25 cellular contexts compared by ENCODE assay signal in the genomic region with DNA sequence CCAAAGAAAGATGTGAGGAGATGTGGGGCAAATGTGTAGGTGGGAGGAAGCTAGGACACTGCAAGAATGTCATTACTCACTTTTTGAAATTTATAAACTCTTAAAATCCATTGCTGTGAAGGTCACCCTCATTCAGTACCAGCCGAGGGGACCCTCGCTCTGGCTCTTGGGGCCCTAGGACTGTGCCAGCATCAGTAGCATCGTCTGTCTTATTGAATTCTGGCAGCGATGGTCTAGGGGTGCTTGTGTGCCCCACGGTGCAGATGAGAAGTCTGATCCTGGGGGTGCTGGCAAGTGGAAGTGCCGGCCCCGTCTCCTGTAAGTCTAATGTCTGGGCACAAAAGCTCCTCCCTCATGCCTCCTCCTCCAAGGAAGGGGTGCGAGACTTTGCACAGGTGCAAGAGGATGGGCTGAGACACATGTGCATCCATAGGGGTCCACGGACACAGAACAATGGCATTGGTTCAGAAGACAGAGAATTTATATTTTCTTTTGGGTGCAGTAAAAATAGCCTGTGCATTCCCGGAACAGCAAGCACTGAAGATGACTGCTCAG.
"Had no signal": no experiment of that assay in that cellular context is flagged by ENCODE, and none has a peak within 500 bp of the region (broad histone marks: within the 10 kb centered on the region; RNA-seq: fewer than 3 reads in every experiment).

No MANE protein-coding gene starts in this region.

- H3K27ac Mint-ChIP-seq: nephron; progenitor cell of endocrine pancreas; stimulated activated memory B cell treated with anti-CD40 and anti-IgM and Interleukin-4, amounts not matched to agents 10 μg/mL and 1 μg/mL and 100 μg/mL, for 72 hours had no signal

- H3K4me1 Mint-ChIP-seq: naive thymus-derived CD8-positive, alpha-beta T cell; nephron; stimulated activated memory B cell treated with anti-CD40 and anti-IgM and Interleukin-4, amounts not matched to agents 10 μg/mL and 1 μg/mL and 100 μg/mL, for 72 hours; stimulated activated naive CD8-positive, alpha-beta T cell treated with anti-CD3 and anti-CD28 coated beads, Interleukin-15, amount 100 ng/mL, for 72 hours had no signal

- H3K27me3 ChIP-seq: right atrium auricular region, right lobe of liver, thyroid gland had no signal

- ATAC-seq: left cardiac atrium; left lung; lower lobe of right lung; naive thymus-derived CD8-positive, alpha-beta T cell; right lobe of liver; stimulated activated memory B cell treated with anti-CD40 and anti-IgM and Interleukin-4, amounts not matched to agents 10 μg/mL and 1 μg/mL and 100 μg/mL, for 72 hours; stimulated activated naive CD8-positive, alpha-beta T cell treated with anti-CD3 and anti-CD28 coated beads, Interleukin-15, amount 100 ng/mL, for 72 hours; upper lobe of right lung had no signal

- H3K27ac ChIP-seq: left lung, lower lobe of right lung, right atrium auricular region, right lobe of liver, thyroid gland, transverse colon, upper lobe of right lung had no signal

- H3K36me3 ChIP-seq: left lung, lower lobe of right lung, right atrium auricular region, right lobe of liver, thyroid gland, transverse colon, upper lobe of right lung had no signal

- H3K4me3 Mint-ChIP-seq: naive thymus-derived CD8-positive, alpha-beta T cell; nephron; neural crest cell; stimulated activated memory B cell treated with anti-CD40 and anti-IgM and Interleukin-4, amounts not matched to agents 10 μg/mL and 1 μg/mL and 100 μg/mL, for 72 hours; stimulated activated naive CD8-positive, alpha-beta T cell treated with anti-CD3 and anti-CD28 coated beads, Interleukin-15, amount 100 ng/mL, for 72 hours had no signal

- DNase-seq: hippocampal formation; kidney glomerular epithelial cell; left cardiac atrium; lower lobe of right lung; mammary epithelial cell; mesenchymal stem cell; naive thymus-derived CD8-positive, alpha-beta T cell; right lobe of liver; stimulated activated CD4-positive, alpha-beta T cell treated with anti-CD3 and anti-CD28 coated beads, Interleukin-12 subunit alpha, Interleukin-12 subunit beta, amount 100 ng/mL, for 4 hours; stimulated activated CD4-positive, alpha-beta T cell treated with anti-CD3 and anti-CD28 coated beads, Interleukin-15, amount 100 ng/mL, for 24 hours; stimulated activated CD4-positive, alpha-beta T cell treated with anti-CD3 and anti-CD28 coated beads, Interleukin-2, amount 100 ng/mL, for 24 hours; stimulated activated CD4-positive, alpha-beta T cell treated with anti-CD3 and anti-CD28 coated beads, Interleukin-4, amount 100 ng/mL, for 1 hour; stimulated activated naive CD4-positive, alpha-beta T cell treated with Interleukin-2 at 50 U/mL for 16 hours; stimulated activated naive CD8-positive, alpha-beta T cell treated with anti-CD3 and anti-CD28 coated beads, Interleukin-15, amount 100 ng/mL, for 72 hours; substantia nigra; thyroid gland; transverse colon; upper lobe of right lung had no signal

- H3K9me3 ChIP-seq: left lung, lower lobe of right lung, right atrium auricular region, right lobe of liver, thyroid gland, transverse colon, upper lobe of right lung had no signal

- H3K36me3 Mint-ChIP-seq: naive thymus-derived CD8-positive, alpha-beta T cell; stimulated activated memory B cell treated with anti-CD40 and anti-IgM and Interleukin-4, amounts not matched to agents 10 μg/mL and 1 μg/mL and 100 μg/mL, for 72 hours had no signal

- H3K9me3 Mint-ChIP-seq: naive thymus-derived CD8-positive, alpha-beta T cell; nephron; neural crest cell; stimulated activated memory B cell treated with anti-CD40 and anti-IgM and Interleukin-4, amounts not matched to agents 10 μg/mL and 1 μg/mL and 100 μg/mL, for 72 hours; stimulated activated naive CD8-positive, alpha-beta T cell treated with anti-CD3 and anti-CD28 coated beads, Interleukin-15, amount 100 ng/mL, for 72 hours had no signal

- H3K4me1 ChIP-seq: left lung, lower lobe of right lung, right lobe of liver, thyroid gland, transverse colon, upper lobe of right lung had no signal

- H3K4me3 ChIP-seq: left lung, lower lobe of right lung, right atrium auricular region, right lobe of liver, skin epidermis, thyroid gland, transverse colon, upper lobe of right lung had no signal
